In genomic region chr18:58552057-58552461, GRCh38 we compare ENCODE assay signal across 8 cellular contexts.
DNase-seq lines count a peak whose midpoint lies in the region; ATAC-seq and TF ChIP-seq lines count a peak whose summit lies in the region.

No MANE protein-coding gene starts in this region.

- DNase-seq in activated T-helper 2 cell treated with anti-CD3 and anti-CD28 coated beads, Interferon-gamma antibody, Interleukin-2, Interleukin-4, amounts not matched to agents 10 μg/mL and 5 μg/mL and 100 μg/mL, durations not matched to agents 14 hours and 24 hours and 36 hours (ENCODE audit: low spot score), result no peak
- DNase-seq in WTC11 (ENCODE audit: low spot score) (no peak), D341Med (ENCODE audit: low spot score) (no peak), GM03348 (ENCODE audit: low spot score) (no peak), nephron progenitor cell (no peak)

- peaks cover 12% of the 10 kb centered on the region for H3K4me1 Mint-ChIP-seq in activated T-helper 2 cell treated with anti-CD3 and anti-CD28 coated beads, Interferon-gamma antibody, Interleukin-2, Interleukin-4, amounts not matched to agents 10 μg/mL and 5 μg/mL and 100 μg/mL, durations not matched to agents 14 hours and 24 hours and 36 hours (ENCODE audit: low read depth)
- no peaks in the 10 kb centered on the region for H3K4me1 Mint-ChIP-seq in WTC11
- peaks cover 11% of the 10 kb centered on the region for H3K4me1 Mint-ChIP-seq in nephron progenitor cell

- H3K27ac Mint-ChIP-seq in activated T-helper 2 cell treated with anti-CD3 and anti-CD28 coated beads, Interferon-gamma antibody, Interleukin-2, Interleukin-4, amounts not matched to agents 10 μg/mL and 5 μg/mL and 100 μg/mL, durations not matched to agents 14 hours and 24 hours and 36 hours, result peak overlapping the region; percentile 35
- no peak overlapping the region for H3K27ac Mint-ChIP-seq in WTC11
- no peak overlapping the region for H3K27ac Mint-ChIP-seq in nephron progenitor cell

- ATAC-seq in GM18867 (IDR thresholded peaks at IDR 0.05; ENCODE audit: unreplicated experiment) (peak; percentile 77), HG02973 (IDR thresholded peaks at IDR 0.05; ENCODE audit: unreplicated experiment) (peak; percentile 70), WTC11 (no peak)

- no peak overlapping the region for H3K4me3 Mint-ChIP-seq in activated T-helper 2 cell treated with anti-CD3 and anti-CD28 coated beads, Interferon-gamma antibody, Interleukin-2, Interleukin-4, amounts not matched to agents 10 μg/mL and 5 μg/mL and 100 μg/mL, durations not matched to agents 14 hours and 24 hours and 36 hours (ENCODE audit: low read depth)
- H3K4me3 Mint-ChIP-seq in WTC11 (no peak overlapping the region), nephron progenitor cell (no peak overlapping the region)

- H3K9me3 Mint-ChIP-seq in activated T-helper 2 cell treated with anti-CD3 and anti-CD28 coated beads, Interferon-gamma antibody, Interleukin-2, Interleukin-4, amounts not matched to agents 10 μg/mL and 5 μg/mL and 100 μg/mL, durations not matched to agents 14 hours and 24 hours and 36 hours, result no peaks in the 10 kb centered on the region
- H3K9me3 Mint-ChIP-seq in WTC11, result no peaks in the 10 kb centered on the region
- H3K9me3 Mint-ChIP-seq in nephron progenitor cell, result no peaks in the 10 kb centered on the region

- CTCF ChIA-PET in WTC11 (lab: Charles Lee), result no interaction called here

- intact Hi-C loops in activated T-helper 2 cell treated with anti-CD3 and anti-CD28 coated beads, Interferon-gamma antibody, Interleukin-2, Interleukin-4, amounts not matched to agents 10 μg/mL and 5 μg/mL and 100 μg/mL, durations not matched to agents 14 hours and 24 hours and 36 hours (cut with micrococcal nuclease), result no loop called here

- H3K36me3 Mint-ChIP-seq in activated T-helper 2 cell treated with anti-CD3 and anti-CD28 coated beads, Interferon-gamma antibody, Interleukin-2, Interleukin-4, amounts not matched to agents 10 μg/mL and 5 μg/mL and 100 μg/mL, durations not matched to agents 14 hours and 24 hours and 36 hours (ENCODE audit: low read depth), result no peaks in the 10 kb centered on the region
- H3K36me3 Mint-ChIP-seq in WTC11 (no peaks in the 10 kb centered on the region), nephron progenitor cell (ENCODE audit: low read depth) (no peaks in the 10 kb centered on the region)

- no peaks in the 10 kb centered on the region for H3K27me3 Mint-ChIP-seq in activated T-helper 2 cell treated with anti-CD3 and anti-CD28 coated beads, Interferon-gamma antibody, Interleukin-2, Interleukin-4, amounts not matched to agents 10 μg/mL and 5 μg/mL and 100 μg/mL, durations not matched to agents 14 hours and 24 hours and 36 hours (ENCODE audit: low read depth)
- no peaks in the 10 kb centered on the region for H3K27me3 Mint-ChIP-seq in WTC11 (ENCODE audit: low read depth)
- peaks cover 7% of the 10 kb centered on the region for H3K27me3 Mint-ChIP-seq in nephron progenitor cell (ENCODE audit: low read depth, poor library complexity)

- no peak for TF ChIP-seq CTCF in C4-2B (conservative IDR thresholded peaks at IDR 0.05)
- TF ChIP-seq CTCF in WTC11 (IDR thresholded peaks at IDR 0.05), result no peak
- no peak for TF ChIP-seq CTCF in nephron progenitor cell (IDR thresholded peaks at IDR 0.05)

- POLR2A ChIA-PET in WTC11 (lab: Charles Lee), result no interaction called here

- peak overlapping the region; percentile 98; the same call in 1 of the 2 replicates for H3K27ac ChIP-seq in C4-2B

TF ChIP-seq in WTC11, 78 proteins besides CTCF, POLR2A, EP300 and RAD21 (continues in another document):
- no peak for TF ChIP-seq ZNF532 (CRISPR knock-in tag; IDR thresholded peaks at IDR 0.05; ENCODE audit: borderline replicate concordance)
- TF ChIP-seq, protein P1, sequence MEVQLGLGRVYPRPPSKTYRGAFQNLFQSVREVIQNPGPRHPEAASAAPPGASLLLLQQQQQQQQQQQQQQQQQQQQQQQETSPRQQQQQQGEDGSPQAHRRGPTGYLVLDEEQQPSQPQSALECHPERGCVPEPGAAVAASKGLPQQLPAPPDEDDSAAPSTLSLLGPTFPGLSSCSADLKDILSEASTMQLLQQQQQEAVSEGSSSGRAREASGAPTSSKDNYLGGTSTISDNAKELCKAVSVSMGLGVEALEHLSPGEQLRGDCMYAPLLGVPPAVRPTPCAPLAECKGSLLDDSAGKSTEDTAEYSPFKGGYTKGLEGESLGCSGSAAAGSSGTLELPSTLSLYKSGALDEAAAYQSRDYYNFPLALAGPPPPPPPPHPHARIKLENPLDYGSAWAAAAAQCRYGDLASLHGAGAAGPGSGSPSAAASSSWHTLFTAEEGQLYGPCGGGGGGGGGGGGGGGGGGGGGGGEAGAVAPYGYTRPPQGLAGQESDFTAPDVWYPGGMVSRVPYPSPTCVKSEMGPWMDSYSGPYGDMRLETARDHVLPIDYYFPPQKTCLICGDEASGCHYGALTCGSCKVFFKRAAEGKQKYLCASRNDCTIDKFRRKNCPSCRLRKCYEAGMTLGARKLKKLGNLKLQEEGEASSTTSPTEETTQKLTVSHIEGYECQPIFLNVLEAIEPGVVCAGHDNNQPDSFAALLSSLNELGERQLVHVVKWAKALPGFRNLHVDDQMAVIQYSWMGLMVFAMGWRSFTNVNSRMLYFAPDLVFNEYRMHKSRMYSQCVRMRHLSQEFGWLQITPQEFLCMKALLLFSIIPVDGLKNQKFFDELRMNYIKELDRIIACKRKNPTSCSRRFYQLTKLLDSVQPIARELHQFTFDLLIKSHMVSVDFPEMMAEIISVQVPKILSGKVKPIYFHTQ (CRISPR knock-in tag; IDR thresholded peaks at IDR 0.05), result no peak
- TF ChIP-seq USF1 (CRISPR knock-in tag; IDR thresholded peaks at IDR 0.05), result no peak
- TF ChIP-seq, protein P2, sequence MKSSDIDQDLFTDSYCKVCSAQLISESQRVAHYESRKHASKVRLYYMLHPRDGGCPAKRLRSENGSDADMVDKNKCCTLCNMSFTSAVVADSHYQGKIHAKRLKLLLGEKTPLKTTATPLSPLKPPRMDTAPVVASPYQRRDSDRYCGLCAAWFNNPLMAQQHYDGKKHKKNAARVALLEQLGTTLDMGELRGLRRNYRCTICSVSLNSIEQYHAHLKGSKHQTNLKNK (CRISPR knock-in tag; IDR thresholded peaks at IDR 0.05), result no peak
- TF ChIP-seq SMAD3 (CRISPR knock-in tag; IDR thresholded peaks at IDR 0.05; ENCODE audit: borderline replicate concordance), result no peak
